ENCODE assay signal across 16 cellular contexts in the genomic region with DNA sequence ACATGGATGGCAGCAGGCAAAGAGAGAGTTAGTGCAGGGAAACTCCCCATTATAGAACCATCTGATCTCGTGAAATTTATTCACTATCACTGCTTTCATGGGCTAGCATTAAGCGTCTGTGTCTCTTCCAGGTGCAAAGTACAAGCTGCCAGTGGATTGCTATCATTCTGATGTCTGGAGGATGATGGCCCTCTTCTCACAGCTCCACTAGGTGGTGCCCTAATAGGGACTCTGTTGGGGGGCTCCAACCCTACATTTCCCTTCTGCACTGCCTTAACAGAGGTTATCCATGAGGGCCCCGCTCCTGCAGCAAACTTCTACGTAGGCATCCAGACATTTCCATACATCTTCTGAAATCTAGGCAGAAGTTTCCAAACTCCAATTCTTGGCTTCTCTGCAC.
"Had no signal": no experiment of that assay in that cellular context is flagged by ENCODE, and none has a peak within 500 bp of the region (broad histone marks: within the 10 kb centered on the region; RNA-seq: fewer than 3 reads in every experiment).

No MANE protein-coding gene starts in this region.

- H3K4me3 ChIP-seq: adrenal gland, heart left ventricle, left lung, spleen, tibial nerve had no signal

- H3K27ac Mint-ChIP-seq: activated T-helper 2 cell treated with anti-CD3 and anti-CD28 coated beads, Interferon-gamma antibody, Interleukin-2, Interleukin-4, amounts not matched to agents 10 μg/mL and 5 μg/mL and 100 μg/mL, durations not matched to agents 14 hours and 24 hours and 36 hours; natural killer cell; stimulated activated naive B cell treated with anti-CD40 and anti-IgM and Interleukin-4, amounts not matched to agents 10 μg/mL and 1 μg/mL and 100 μg/mL, for 72 hours had no signal

- H3K4me1 Mint-ChIP-seq: natural killer cell; stimulated activated naive B cell treated with anti-CD40 and anti-IgM and Interleukin-4, amounts not matched to agents 10 μg/mL and 1 μg/mL and 100 μg/mL, for 72 hours had no signal

- DNase-seq: activated naive CD4-positive, alpha-beta T cell treated with anti-CD3 and anti-CD28 coated beads, Interleukin-2, amount 50 U/mL, for 16 hours; adrenal gland; central memory CD4-positive, alpha-beta T cell; cortex of kidney; effector CD8-positive, alpha-beta T cell; heart left ventricle; left lung; natural killer cell; nucleus accumbens; right cardiac atrium; spleen; stimulated activated CD4-positive, alpha-beta T cell treated with anti-CD3 and anti-CD28 coated beads, Interleukin-1b, Interleukin-23, amount 100 ng/mL, for 48 hours; stimulated activated naive B cell treated with anti-CD40 and anti-IgM and Interleukin-4, amounts not matched to agents 10 μg/mL and 1 μg/mL and 100 μg/mL, for 72 hours had no signal

- H3K9me3 Mint-ChIP-seq: stimulated activated naive B cell treated with anti-CD40 and anti-IgM and Interleukin-4, amounts not matched to agents 10 μg/mL and 1 μg/mL and 100 μg/mL, for 72 hours had no signal

- H3K4me3 Mint-ChIP-seq: natural killer cell; stimulated activated naive B cell treated with anti-CD40 and anti-IgM and Interleukin-4, amounts not matched to agents 10 μg/mL and 1 μg/mL and 100 μg/mL, for 72 hours had no signal

- H3K27ac ChIP-seq: adrenal gland, heart left ventricle, left lung, spleen, tibial nerve had no signal

- H3K27me3 Mint-ChIP-seq: stimulated activated naive B cell treated with anti-CD40 and anti-IgM and Interleukin-4, amounts not matched to agents 10 μg/mL and 1 μg/mL and 100 μg/mL, for 72 hours had no signal

- H3K4me1 ChIP-seq: adrenal gland, heart left ventricle, left lung, spleen, tibial nerve had no signal

- ATAC-seq: activated CD4-positive, CD25-positive, alpha-beta regulatory T cell treated with anti-CD3 and anti-CD28 coated beads, Interleukin-2, amount 50 U/mL, for 24 hours; heart left ventricle; left lung; natural killer cell; right cardiac atrium; stimulated activated naive B cell treated with anti-CD40 and anti-IgM and Interleukin-4, amounts not matched to agents 10 μg/mL and 1 μg/mL and 100 μg/mL, for 72 hours had no signal

- H3K9me3 ChIP-seq: adrenal gland, heart left ventricle, left lung, spleen, tibial nerve had no signal

- H3K27me3 ChIP-seq: adrenal gland, heart left ventricle, left lung, spleen, tibial nerve had no signal

- H3K36me3 Mint-ChIP-seq: stimulated activated naive B cell treated with anti-CD40 and anti-IgM and Interleukin-4, amounts not matched to agents 10 μg/mL and 1 μg/mL and 100 μg/mL, for 72 hours had no signal

- H3K36me3 ChIP-seq: adrenal gland, heart left ventricle, left lung, spleen, tibial nerve had no signal
